In the genomic region with DNA sequence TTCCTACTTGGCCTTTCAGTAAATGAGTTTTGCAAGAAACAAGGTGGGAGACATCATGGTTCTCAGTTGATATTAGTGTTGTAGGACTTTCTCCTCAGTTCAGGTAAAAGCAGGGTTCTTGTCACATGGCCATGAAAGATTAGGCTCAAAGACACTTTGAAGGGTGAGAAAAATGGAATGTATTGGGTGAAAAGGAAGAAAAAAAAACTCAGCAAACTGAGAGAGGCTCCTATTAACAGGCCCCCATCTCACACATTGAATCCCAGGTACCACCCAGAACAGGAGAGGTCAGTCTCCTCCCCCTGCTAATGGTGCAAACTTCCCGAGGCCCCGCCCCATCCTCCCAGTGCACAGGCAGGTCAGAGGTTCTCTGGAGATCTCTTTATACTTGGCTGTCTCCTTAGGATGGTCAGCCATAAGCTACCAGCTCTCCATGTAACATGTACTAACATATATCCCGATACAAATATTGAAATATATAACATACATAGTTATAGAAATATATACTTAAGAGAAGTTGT, we compare ENCODE assay signal across 18 cellular contexts.
DNase-seq lines count a peak whose midpoint lies in the region; ATAC-seq and TF ChIP-seq lines count a peak whose summit lies in the region.
"Had no signal": no experiment of that assay in that cellular context is flagged by ENCODE, and none has a peak within 500 bp of the region (broad histone marks: within the 10 kb centered on the region; RNA-seq: fewer than 3 reads in every experiment).

No MANE protein-coding gene starts in this region.

- peaks cover 17% of the 10 kb centered on the region for H3K4me1 ChIP-seq in fibroblast of lung (ENCODE audit: control insufficient read depth, extremely low read depth, insufficient read depth, low read length)
- no peaks in the 10 kb centered on the region for H3K4me1 ChIP-seq in adrenal gland (replicated peaks in 1 of 2)
- H3K4me1 ChIP-seq: neural progenitor cell had no signal

- no peak overlapping the region for H3K4me2 ChIP-seq in fibroblast of lung (ENCODE audit: extremely low read depth, insufficient read depth, low read length)
- H3K4me2 ChIP-seq: neural progenitor cell had no signal

- no peak for ATAC-seq in natural killer cell treated with Interleukin-12 subunit alpha and Interleukin-12 subunit beta and Interleukin-15 and Interleukin-18, amount 100 ng/mL, for 72 hours
- no peak for ATAC-seq in natural killer cell
- no peak for ATAC-seq in HG03354 (IDR thresholded peaks at IDR 0.05; ENCODE audit: poor library complexity, severe bottlenecking, unreplicated experiment)

- H3K4me3 ChIP-seq in fibroblast of lung (replicated peaks in 1 of 4; ENCODE audit: control extremely low read depth in 1 of 4, insufficient read depth in 1 of 4, low read depth in 3 of 4, low read length in 4 of 4): no peak overlapping the region
- no peak overlapping the region for H3K4me3 ChIP-seq in adrenal gland
- H3K4me3 ChIP-seq: neural progenitor cell had no signal

- no peaks in the 10 kb centered on the region for H3K27me3 Mint-ChIP-seq in natural killer cell treated with Interleukin-12 subunit alpha and Interleukin-12 subunit beta and Interleukin-15 and Interleukin-18, amount 100 ng/mL, for 72 hours
- no peaks in the 10 kb centered on the region for H3K27me3 Mint-ChIP-seq in natural killer cell (ENCODE audit: low read depth in 2 of 2)
- H3K27me3 Mint-ChIP-seq in activated CD4-positive, alpha-beta memory T cell treated with anti-CD3 and anti-CD28 coated beads for 36 hours: no peaks in the 10 kb centered on the region

- DNase-seq in natural killer cell treated with Interleukin-12 subunit alpha and Interleukin-12 subunit beta and Interleukin-15 and Interleukin-18, amount 100 ng/mL, for 72 hours (ENCODE audit: low spot score): no peak
- DNase-seq in natural killer cell (no peak), fibroblast of lung (ENCODE audit: low read depth in 2 of 2) (no peak), adrenal gland (no peak), substantia nigra (lab: John Stamatoyannopoulos, UW) (no peak), NCI-H510A treated with DMSO at 0.1 percent for 48 hours (lab: John Stamatoyannopoulos, UW) (no peak)
- DNase-seq in activated CD4-positive, alpha-beta memory T cell treated with anti-CD3 and anti-CD28 coated beads for 36 hours: no peak
- DNase-seq: activated CD4-positive, alpha-beta T cell treated with anti-CD3 and anti-CD28 coated beads for 4 hours; activated gamma-delta T cell; dermis blood vessel endothelial cell; erythroblast; immature natural killer cell; NCI-H345; NK-92 treated with Interleukin-12 subunit alpha and Interleukin-12 subunit beta, amount 100 ng/mL, for 24 hours; SHP77 treated with DMSO at 0.1 percent for 48 hours had no signal

- H3K27ac ChIP-seq in fibroblast of lung (ENCODE audit: insufficient read depth, low read length) (peak overlapping the region; percentile 27), adrenal gland (peak overlapping the region in 1 of 5 donors; percentile 39), substantia nigra (ENCODE audit: low read depth, low read length, poor library complexity, severe bottlenecking) (no peak overlapping the region)
- H3K27ac ChIP-seq: neural progenitor cell had no signal

- H3K79me2 ChIP-seq in fibroblast of lung (ENCODE audit: control insufficient read depth, insufficient read depth, low read length): peaks cover 41% of the 10 kb centered on the region

- no peaks in the 10 kb centered on the region for H4K20me1 ChIP-seq in fibroblast of lung (ENCODE audit: control insufficient read depth, extremely low read depth, insufficient read depth, low read length)

- intact Hi-C loops in natural killer cell (cut with micrococcal nuclease): no loop called here
- intact Hi-C loops in activated CD4-positive, alpha-beta memory T cell treated with anti-CD3 and anti-CD28 coated beads for 36 hours (cut with micrococcal nuclease): no loop called here
- intact Hi-C loops in adrenal gland (cut with DNase I): no loop called here

- no peaks in the 10 kb centered on the region for H3K9me3 Mint-ChIP-seq in natural killer cell treated with Interleukin-12 subunit alpha and Interleukin-12 subunit beta and Interleukin-15 and Interleukin-18, amount 100 ng/mL, for 72 hours
- no peaks in the 10 kb centered on the region for H3K9me3 Mint-ChIP-seq in natural killer cell
- H3K9me3 Mint-ChIP-seq in activated CD4-positive, alpha-beta memory T cell treated with anti-CD3 and anti-CD28 coated beads for 36 hours: no peaks in the 10 kb centered on the region
- H3K9me3 Mint-ChIP-seq: immature natural killer cell, neural progenitor cell had no signal

- no peaks in the 10 kb centered on the region for H3K36me3 Mint-ChIP-seq in natural killer cell treated with Interleukin-12 subunit alpha and Interleukin-12 subunit beta and Interleukin-15 and Interleukin-18, amount 100 ng/mL, for 72 hours
- no peaks in the 10 kb centered on the region for H3K36me3 Mint-ChIP-seq in natural killer cell
- H3K36me3 Mint-ChIP-seq in activated CD4-positive, alpha-beta memory T cell treated with anti-CD3 and anti-CD28 coated beads for 36 hours: peaks cover 21% of the 10 kb centered on the region
- H3K36me3 Mint-ChIP-seq: neural progenitor cell had no signal

- no peak for TF ChIP-seq POLR2A in adrenal gland (IDR thresholded peaks at IDR 0.05)

- CTCF ChIA-PET in activated CD4-positive, alpha-beta memory T cell treated with anti-CD3 and anti-CD28 coated beads for 36 hours (lab: Charles Lee): interaction anchor here (0.9 to 1.6 kb wide), 3 partner anchors 10 to 22 kb away, joined by 3 to 4 read pairs (median 3); no protein-coding TSS in a partner anchor

- no peaks in the 10 kb centered on the region for H3K36me3 ChIP-seq in fibroblast of lung (ENCODE audit: control insufficient read depth, insufficient read depth, low read length)
- no peaks in the 10 kb centered on the region for H3K36me3 ChIP-seq in adrenal gland (replicated peaks in 1 of 2)
- H3K36me3 ChIP-seq: neural progenitor cell had no signal

- H3K4me3 Mint-ChIP-seq in natural killer cell treated with Interleukin-12 subunit alpha and Interleukin-12 subunit beta and Interleukin-15 and Interleukin-18, amount 100 ng/mL, for 72 hours: no peak overlapping the region
- no peak overlapping the region for H3K4me3 Mint-ChIP-seq in natural killer cell
- H3K4me3 Mint-ChIP-seq in activated CD4-positive, alpha-beta memory T cell treated with anti-CD3 and anti-CD28 coated beads for 36 hours: no peak overlapping the region
- H3K4me3 Mint-ChIP-seq: B cell, immature natural killer cell, neural progenitor cell had no signal

- peaks cover 33 to 51% of the 10 kb centered on the region in 2 donors for H3K4me1 Mint-ChIP-seq in natural killer cell treated with Interleukin-12 subunit alpha and Interleukin-12 subunit beta and Interleukin-15 and Interleukin-18, amount 100 ng/mL, for 72 hours (ENCODE audit: low read depth in 2 of 2)
- H3K4me1 Mint-ChIP-seq in natural killer cell: peaks cover 15 to 25% of the 10 kb centered on the region in 2 donors
- peaks cover 56% of the 10 kb centered on the region for H3K4me1 Mint-ChIP-seq in activated CD4-positive, alpha-beta memory T cell treated with anti-CD3 and anti-CD28 coated beads for 36 hours (ENCODE audit: low read depth)
- H3K4me1 Mint-ChIP-seq: B cell had no signal

- no peak overlapping the region for H3K9ac ChIP-seq in fibroblast of lung (ENCODE audit: insufficient read depth, low read length)
- H3K9ac ChIP-seq: neural progenitor cell had no signal

- H3K9me3 ChIP-seq in fibroblast of lung (ENCODE audit: control insufficient read depth, insufficient read depth, low read depth, low read length): no peaks in the 10 kb centered on the region
- no peaks in the 10 kb centered on the region for H3K9me3 ChIP-seq in adrenal gland (replicated peaks in 1 of 3)

- POLR2A ChIA-PET in activated CD4-positive, alpha-beta memory T cell treated with anti-CD3 and anti-CD28 coated beads for 36 hours (lab: Charles Lee): interaction anchor here (0.7 to 1.4 kb wide), 5 partner anchors 16 to 63 kb away, joined by 3 to 10 read pairs (median 3); no protein-coding TSS in a partner anchor

- WGBS in adrenal gland, 4 donors: 61 to 73% (median 67%) methylated on average over 3 of the region's 3 CpGs

- no peak overlapping the region for H2AFZ ChIP-seq in fibroblast of lung (ENCODE audit: low read length)

- H3K27ac Mint-ChIP-seq in natural killer cell treated with Interleukin-12 subunit alpha and Interleukin-12 subunit beta and Interleukin-15 and Interleukin-18, amount 100 ng/mL, for 72 hours: peak overlapping the region; percentile 68 to 99
- H3K27ac Mint-ChIP-seq in natural killer cell: no peak overlapping the region
- peak overlapping the region; percentile 14 for H3K27ac Mint-ChIP-seq in activated CD4-positive, alpha-beta memory T cell treated with anti-CD3 and anti-CD28 coated beads for 36 hours
- H3K27ac Mint-ChIP-seq: B cell, neural progenitor cell had no signal

- no peaks in the 10 kb centered on the region for H3K27me3 ChIP-seq in fibroblast of lung (ENCODE audit: control insufficient read depth, insufficient read depth, low read length)
- H3K27me3 ChIP-seq in adrenal gland: no peaks in the 10 kb centered on the region
- H3K27me3 ChIP-seq: neural progenitor cell had no signal

- TF ChIP-seq CTCF in natural killer cell (IDR thresholded peaks at IDR 0.05): no peak
- TF ChIP-seq CTCF in fibroblast of lung (conservative IDR thresholded peaks at IDR 0.05 in 1 of 2, IDR thresholded peaks at IDR 0.05 in 1 of 2; ENCODE audit: low read depth in 1 of 2, low read length in 2 of 2): no peak
- TF ChIP-seq CTCF in adrenal gland (IDR thresholded peaks at IDR 0.05): no peak

Comparison
In these comparisons a context has a peak if more than half of its experiments do, and no peak if none do; other contexts are left out.
1. H3K27ac Mint-ChIP-seq: peak in natural killer cell treated with Interleukin-12 subunit alpha and Interleukin-12 subunit beta and Interleukin-15 and Interleukin-18, amount 100 ng/mL, for 72 hours (2 of 2) and activated CD4-positive, alpha-beta memory T cell treated with anti-CD3 and anti-CD28 coated beads for 36 hours (single experiment); none in natural killer cell (0 of 2).